In the genomic region with DNA sequence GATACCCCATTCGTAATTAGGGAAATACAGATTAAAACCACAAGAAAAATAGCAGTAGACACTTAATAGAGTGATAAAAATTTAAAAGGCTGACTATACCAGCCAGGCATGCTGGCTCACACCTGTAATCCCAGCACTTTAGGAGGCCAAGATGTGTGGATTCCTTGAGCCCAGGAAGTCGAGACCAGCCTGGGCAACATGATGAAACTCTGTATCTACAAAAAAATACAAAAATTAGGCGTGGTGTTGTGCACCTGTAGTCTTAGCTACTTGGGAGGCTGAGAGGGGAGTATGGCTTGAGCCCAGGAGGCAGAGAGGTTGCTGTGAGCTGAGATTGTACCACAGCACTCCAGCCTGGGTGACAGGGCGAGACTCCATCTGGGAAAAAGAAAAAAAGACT, we compare ENCODE assay signal across 29 cellular contexts.
"Had no signal": no experiment of that assay in that cellular context is flagged by ENCODE, and none has a peak within 500 bp of the region (broad histone marks: within the 10 kb centered on the region; RNA-seq: fewer than 3 reads in every experiment).

No MANE protein-coding gene starts in this region.

- H3K27me3 Mint-ChIP-seq: activated B cell treated with CpG ODN at 0.5 μM for 24 hours; activated CD4-positive, alpha-beta memory T cell treated with anti-CD3 and anti-CD28 coated beads for 36 hours; activated CD8-positive, alpha-beta memory T cell treated with anti-CD3 and anti-CD28 coated beads, Interleukin-2, amount 10 ng/mL, durations not matched to agents 7 days and 5 days; activated naive CD8-positive, alpha-beta T cell treated with anti-CD3 and anti-CD28 coated beads, Interleukin-2, amount 50 U/mL, for 24 hours had no signal

- H3K9me3 ChIP-seq: adrenal gland, body of pancreas, colonic mucosa had no signal

- DNase-seq: activated B cell treated with CpG ODN at 0.5 μM for 24 hours; activated CD4-positive, alpha-beta memory T cell treated with anti-CD3 and anti-CD28 coated beads for 36 hours; activated CD4-positive, alpha-beta T cell treated with anti-CD3 and anti-CD28 coated beads for 36 hours; activated CD4-positive, alpha-beta T cell treated with anti-CD3 and anti-CD28 coated beads, Interleukin-2, amount 10 ng/mL, durations not matched to agents 24 days and 14 days; activated CD8-positive, alpha-beta memory T cell treated with anti-CD3 and anti-CD28 coated beads, Interleukin-2, amount 10 ng/mL, durations not matched to agents 7 days and 5 days; activated CD8-positive, alpha-beta memory T cell treated with anti-CD3 and anti-CD28 coated beads, Interleukin-2, amount 50 U/mL, for 4 hours; activated CD8-positive, alpha-beta T cell treated with anti-CD3 and anti-CD28 coated beads, Interleukin-2, amount 10 ng/mL, durations not matched to agents 7 days and 5 days; activated effector memory CD4-positive, alpha-beta T cell treated with anti-CD3 and anti-CD28 coated beads, Interleukin-2, amount 50 U/mL, for 16 hours; activated naive CD4-positive, alpha-beta T cell treated with anti-CD3 and anti-CD28 coated beads for 36 hours; activated naive CD8-positive, alpha-beta T cell treated with anti-CD3 and anti-CD28 coated beads for 36 hours; activated naive CD8-positive, alpha-beta T cell treated with anti-CD3 and anti-CD28 coated beads, Interleukin-2, amount 50 U/mL, for 24 hours; activated T-cell treated with anti-CD3 and anti-CD28 coated beads, Interleukin-2, amount 50 U/mL, for 1 hour; activated T-cell treated with anti-CD3 and anti-CD28 coated beads, Interleukin-2, amount 50 U/mL, for 48 hours; adrenal gland; amygdala; aorta; body of pancreas; caudate nucleus; colonic mucosa; effector CD8-positive, alpha-beta T cell; head of caudate nucleus; T-helper 2 cell had no signal

- ATAC-seq: activated CD4-positive, alpha-beta T cell treated with anti-CD3 and anti-CD28 coated beads for 36 hours; activated CD4-positive, CD25-positive, alpha-beta regulatory T cell treated with anti-CD3 and anti-CD28 coated beads, Interleukin-2, amount 50 U/mL, for 24 hours; activated CD8-positive, alpha-beta memory T cell treated with anti-CD3 and anti-CD28 coated beads, Interleukin-2, amount 10 ng/mL, durations not matched to agents 7 days and 5 days; activated CD8-positive, alpha-beta T cell treated with anti-CD3 and anti-CD28 coated beads, Interleukin-2, amount 10 ng/mL, durations not matched to agents 7 days and 5 days; activated naive CD8-positive, alpha-beta T cell treated with anti-CD3 and anti-CD28 coated beads, Interleukin-2, amount 50 U/mL, for 24 hours; body of pancreas; esophagus mucosa had no signal

- H3K4me1 ChIP-seq: body of pancreas, colonic mucosa had no signal

- H3K4me3 Mint-ChIP-seq: activated B cell treated with CpG ODN at 0.5 μM for 24 hours; activated CD4-positive, alpha-beta memory T cell treated with anti-CD3 and anti-CD28 coated beads for 36 hours; activated CD4-positive, alpha-beta T cell treated with anti-CD3 and anti-CD28 coated beads for 36 hours; activated CD4-positive, alpha-beta T cell treated with anti-CD3 and anti-CD28 coated beads, Interleukin-2, amount 10 ng/mL, durations not matched to agents 24 days and 14 days; activated CD8-positive, alpha-beta memory T cell treated with anti-CD3 and anti-CD28 coated beads, Interleukin-2, amount 10 ng/mL, durations not matched to agents 7 days and 5 days; activated CD8-positive, alpha-beta T cell treated with anti-CD3 and anti-CD28 coated beads, Interleukin-2, amount 10 ng/mL, durations not matched to agents 7 days and 5 days; activated naive CD4-positive, alpha-beta T cell treated with anti-CD3 and anti-CD28 coated beads for 36 hours; activated naive CD4-positive, alpha-beta T cell treated with anti-CD3 and anti-CD28 coated beads, Interleukin-2, amount 50 U/mL, for 24 hours; activated naive CD8-positive, alpha-beta T cell treated with anti-CD3 and anti-CD28 coated beads for 36 hours; activated naive CD8-positive, alpha-beta T cell treated with anti-CD3 and anti-CD28 coated beads, Interleukin-2, amount 50 U/mL, for 24 hours; activated T-helper 1 cell treated with anti-CD3 and anti-CD28 coated beads, Interleukin-12 subunit alpha, Interleukin-12 subunit beta, Interleukin-2, Interleukin-4 antibody, amounts not matched to agents 30 ng/mL and 10 ng/mL and 1 ng/mL, durations not matched to agents 14 hours and 24 hours and 36 hours had no signal

- H3K4me3 ChIP-seq: adrenal gland, body of pancreas, colonic mucosa had no signal

- H3K9me3 Mint-ChIP-seq: activated B cell treated with CpG ODN at 0.5 μM for 24 hours; activated CD4-positive, alpha-beta memory T cell treated with anti-CD3 and anti-CD28 coated beads for 36 hours; activated CD4-positive, alpha-beta T cell treated with anti-CD3 and anti-CD28 coated beads, Interleukin-2, amount 10 ng/mL, durations not matched to agents 24 days and 14 days; activated naive CD4-positive, alpha-beta T cell treated with anti-CD3 and anti-CD28 coated beads for 36 hours; activated naive CD4-positive, alpha-beta T cell treated with anti-CD3 and anti-CD28 coated beads, Interleukin-2, amount 50 U/mL, for 24 hours; activated naive CD8-positive, alpha-beta T cell treated with anti-CD3 and anti-CD28 coated beads for 36 hours; activated naive CD8-positive, alpha-beta T cell treated with anti-CD3 and anti-CD28 coated beads, Interleukin-2, amount 50 U/mL, for 24 hours; activated T-helper 1 cell treated with anti-CD3 and anti-CD28 coated beads, Interleukin-12 subunit alpha, Interleukin-12 subunit beta, Interleukin-2, Interleukin-4 antibody, amounts not matched to agents 30 ng/mL and 10 ng/mL and 1 ng/mL, durations not matched to agents 14 hours and 24 hours and 36 hours; activated T-helper 2 cell treated with anti-CD3 and anti-CD28 coated beads, Interferon-gamma antibody, Interleukin-2, Interleukin-4, amounts not matched to agents 10 μg/mL and 5 μg/mL and 100 μg/mL, durations not matched to agents 14 hours and 24 hours and 36 hours had no signal

- H3K4me1 Mint-ChIP-seq: activated B cell treated with CpG ODN at 0.5 μM for 24 hours; activated CD4-positive, alpha-beta T cell treated with anti-CD3 and anti-CD28 coated beads for 36 hours; activated CD4-positive, alpha-beta T cell treated with anti-CD3 and anti-CD28 coated beads, Interleukin-2, amount 10 ng/mL, durations not matched to agents 24 days and 14 days; activated CD8-positive, alpha-beta memory T cell treated with anti-CD3 and anti-CD28 coated beads, Interleukin-2, amount 10 ng/mL, durations not matched to agents 7 days and 5 days; activated naive CD4-positive, alpha-beta T cell treated with anti-CD3 and anti-CD28 coated beads, Interleukin-2, amount 50 U/mL, for 24 hours; activated naive CD8-positive, alpha-beta T cell treated with anti-CD3 and anti-CD28 coated beads for 36 hours; activated naive CD8-positive, alpha-beta T cell treated with anti-CD3 and anti-CD28 coated beads, Interleukin-2, amount 50 U/mL, for 24 hours had no signal

- H3K27ac Mint-ChIP-seq: activated B cell treated with CpG ODN at 0.5 μM for 24 hours; activated CD4-positive, alpha-beta memory T cell treated with anti-CD3 and anti-CD28 coated beads for 36 hours; activated CD4-positive, alpha-beta T cell treated with anti-CD3 and anti-CD28 coated beads for 36 hours; activated CD4-positive, alpha-beta T cell treated with anti-CD3 and anti-CD28 coated beads, Interleukin-2, amount 10 ng/mL, durations not matched to agents 24 days and 14 days; activated CD8-positive, alpha-beta memory T cell treated with anti-CD3 and anti-CD28 coated beads, Interleukin-2, amount 10 ng/mL, durations not matched to agents 7 days and 5 days; activated CD8-positive, alpha-beta T cell treated with anti-CD3 and anti-CD28 coated beads, Interleukin-2, amount 10 ng/mL, durations not matched to agents 7 days and 5 days; activated naive CD4-positive, alpha-beta T cell treated with anti-CD3 and anti-CD28 coated beads for 36 hours; activated naive CD4-positive, alpha-beta T cell treated with anti-CD3 and anti-CD28 coated beads, Interleukin-2, amount 50 U/mL, for 24 hours; activated naive CD8-positive, alpha-beta T cell treated with anti-CD3 and anti-CD28 coated beads for 36 hours; activated naive CD8-positive, alpha-beta T cell treated with anti-CD3 and anti-CD28 coated beads, Interleukin-2, amount 50 U/mL, for 24 hours; activated T-helper 1 cell treated with anti-CD3 and anti-CD28 coated beads, Interleukin-12 subunit alpha, Interleukin-12 subunit beta, Interleukin-2, Interleukin-4 antibody, amounts not matched to agents 30 ng/mL and 10 ng/mL and 1 ng/mL, durations not matched to agents 14 hours and 24 hours and 36 hours; activated T-helper 2 cell treated with anti-CD3 and anti-CD28 coated beads, Interferon-gamma antibody, Interleukin-2, Interleukin-4, amounts not matched to agents 10 μg/mL and 5 μg/mL and 100 μg/mL, durations not matched to agents 14 hours and 24 hours and 36 hours had no signal

- H3K36me3 Mint-ChIP-seq: activated CD4-positive, alpha-beta memory T cell treated with anti-CD3 and anti-CD28 coated beads for 36 hours; activated CD8-positive, alpha-beta memory T cell treated with anti-CD3 and anti-CD28 coated beads, Interleukin-2, amount 10 ng/mL, durations not matched to agents 7 days and 5 days; activated naive CD4-positive, alpha-beta T cell treated with anti-CD3 and anti-CD28 coated beads, Interleukin-2, amount 50 U/mL, for 24 hours; activated naive CD8-positive, alpha-beta T cell treated with anti-CD3 and anti-CD28 coated beads for 36 hours had no signal

- FAIRE-seq: frontal cortex had no signal

- H3K27me3 ChIP-seq: adrenal gland, body of pancreas, colonic mucosa had no signal

- H3K36me3 ChIP-seq: colonic mucosa had no signal

- H3K27ac ChIP-seq: adrenal gland, body of pancreas, colonic mucosa, VCaP had no signal
